9 cellular contexts compared by ENCODE assay signal in genomic region chr10:132036153-132036886, GRCh38. TPM values are rescaled to one million over a fixed set of nuclear protein-coding genes. Genes with fewer than 3 reads are reported as not detected.
DNase-seq lines count a peak whose midpoint lies in the region; TF ChIP-seq lines count a peak whose summit lies in the region.
"Had no signal": no experiment of that assay in that cellular context is flagged by ENCODE, and none has a peak within 500 bp of the region (broad histone marks: within the 10 kb centered on the region; RNA-seq: fewer than 3 reads in every experiment).

No MANE protein-coding gene starts in this region.

- no peak overlapping the region for H3K9ac ChIP-seq in duodenal mucosa (ENCODE audit: low read depth in 1 of 2, low read length in 2 of 2)

- H3K4me3 ChIP-seq in duodenal mucosa (ENCODE audit: low read depth in 1 of 2, low read length in 2 of 2), result peak overlapping the region; percentile 8 to 50

- no peaks in the 10 kb centered on the region for H3K4me1 ChIP-seq in duodenal mucosa (ENCODE audit: control insufficient read depth in 1 of 2, insufficient read depth in 2 of 2, low read length in 2 of 2)

- H3K27me3 ChIP-seq in duodenal mucosa (ENCODE audit: control insufficient read depth in 1 of 2, insufficient read depth in 2 of 2, low read length in 2 of 2), result peaks cover 23 to 37% of the 10 kb centered on the region in 2 donors

- H3K9me3 Mint-ChIP-seq in activated CD4-positive, alpha-beta memory T cell treated with anti-CD3 and anti-CD28 coated beads for 36 hours, result no peaks in the 10 kb centered on the region
- H3K9me3 Mint-ChIP-seq in activated CD4-positive, alpha-beta memory T cell treated with anti-CD3 and anti-CD28 coated beads, Interleukin-2, amount 10 ng/mL, durations not matched to agents 7 days and 5 days, result no peaks in the 10 kb centered on the region
- no peaks in the 10 kb centered on the region for H3K9me3 Mint-ChIP-seq in type B pancreatic cell
- H3K9me3 Mint-ChIP-seq in immature natural killer cell, result no peaks in the 10 kb centered on the region

- no peak for DNase-seq in activated CD4-positive, alpha-beta memory T cell treated with anti-CD3 and anti-CD28 coated beads for 36 hours
- no peak for DNase-seq in activated CD4-positive, alpha-beta memory T cell treated with anti-CD3 and anti-CD28 coated beads, Interleukin-2, amount 10 ng/mL, durations not matched to agents 7 days and 5 days
- DNase-seq in medulla oblongata (ENCODE audit: extremely low spot score), result peak; percentile 21
- no peak for DNase-seq in type B pancreatic cell (ENCODE audit: extremely low spot score, unreplicated experiment)
- DNase-seq in NCI-H774 (lab: John Stamatoyannopoulos, UW), result no peak
- no peak for DNase-seq in immature natural killer cell
- no peak for DNase-seq in foreskin melanocyte
- DNase-seq: NCI-H1092 had no signal

- no peaks in the 10 kb centered on the region for H3K9me3 ChIP-seq in duodenal mucosa (ENCODE audit: control insufficient read depth in 1 of 2, low read length in 2 of 2)

- CTCF ChIA-PET in activated CD4-positive, alpha-beta memory T cell treated with anti-CD3 and anti-CD28 coated beads for 36 hours (lab: Charles Lee), result interaction anchor here (0.8 kb wide), 1 partner anchor 14 kb away, joined by 4 read pairs; no protein-coding TSS in a partner anchor
- CTCF ChIA-PET in activated CD4-positive, alpha-beta memory T cell treated with anti-CD3 and anti-CD28 coated beads, Interleukin-2, amount 10 ng/mL, durations not matched to agents 7 days and 5 days (lab: Charles Lee), result no interaction called here

- no peaks in the 10 kb centered on the region for H3K36me3 Mint-ChIP-seq in activated CD4-positive, alpha-beta memory T cell treated with anti-CD3 and anti-CD28 coated beads for 36 hours
- no peaks in the 10 kb centered on the region for H3K36me3 Mint-ChIP-seq in activated CD4-positive, alpha-beta memory T cell treated with anti-CD3 and anti-CD28 coated beads, Interleukin-2, amount 10 ng/mL, durations not matched to agents 7 days and 5 days (ENCODE audit: low read depth)
- H3K36me3 Mint-ChIP-seq in type B pancreatic cell (no peaks in the 10 kb centered on the region), immature natural killer cell (no peaks in the 10 kb centered on the region)

- POLR2A ChIA-PET in activated CD4-positive, alpha-beta memory T cell treated with anti-CD3 and anti-CD28 coated beads for 36 hours (lab: Charles Lee), result no interaction called here
- POLR2A ChIA-PET in activated CD4-positive, alpha-beta memory T cell treated with anti-CD3 and anti-CD28 coated beads, Interleukin-2, amount 10 ng/mL, durations not matched to agents 7 days and 5 days (lab: Charles Lee), result no interaction called here

- no peaks in the 10 kb centered on the region for H3K36me3 ChIP-seq in duodenal mucosa (ENCODE audit: control insufficient read depth in 1 of 2, insufficient read depth in 2 of 2, low read length in 2 of 2)

- H3K4me3 Mint-ChIP-seq in activated CD4-positive, alpha-beta memory T cell treated with anti-CD3 and anti-CD28 coated beads for 36 hours, result peak overlapping the region; percentile 23
- no peak overlapping the region for H3K4me3 Mint-ChIP-seq in activated CD4-positive, alpha-beta memory T cell treated with anti-CD3 and anti-CD28 coated beads, Interleukin-2, amount 10 ng/mL, durations not matched to agents 7 days and 5 days
- H3K4me3 Mint-ChIP-seq in type B pancreatic cell (peak overlapping the region; percentile 82), immature natural killer cell (peak overlapping the region in 1 of 5 donors; percentile 23)

- no peak for TF ChIP-seq CTCF in type B pancreatic cell (conservative IDR thresholded peaks at IDR 0.05)

- H3K27ac ChIP-seq in duodenal mucosa (ENCODE audit: low read depth, low read length), result no peak overlapping the region

- no peak overlapping the region for H3K27ac Mint-ChIP-seq in activated CD4-positive, alpha-beta memory T cell treated with anti-CD3 and anti-CD28 coated beads for 36 hours
- H3K27ac Mint-ChIP-seq in activated CD4-positive, alpha-beta memory T cell treated with anti-CD3 and anti-CD28 coated beads, Interleukin-2, amount 10 ng/mL, durations not matched to agents 7 days and 5 days, result no peak overlapping the region
- H3K27ac Mint-ChIP-seq in type B pancreatic cell (no peak overlapping the region), immature natural killer cell (no peak overlapping the region)

- H3K4me1 Mint-ChIP-seq in activated CD4-positive, alpha-beta memory T cell treated with anti-CD3 and anti-CD28 coated beads for 36 hours (ENCODE audit: low read depth), result peaks cover 7% of the 10 kb centered on the region
- H3K4me1 Mint-ChIP-seq in activated CD4-positive, alpha-beta memory T cell treated with anti-CD3 and anti-CD28 coated beads, Interleukin-2, amount 10 ng/mL, durations not matched to agents 7 days and 5 days, result no peaks in the 10 kb centered on the region
- H3K4me1 Mint-ChIP-seq in type B pancreatic cell (ENCODE audit: unreplicated experiment), result peaks cover 6% of the 10 kb centered on the region
- no peaks in the 10 kb centered on the region for H3K4me1 Mint-ChIP-seq in immature natural killer cell

- H3K27me3 Mint-ChIP-seq in activated CD4-positive, alpha-beta memory T cell treated with anti-CD3 and anti-CD28 coated beads for 36 hours, result peaks cover 49% of the 10 kb centered on the region
- H3K27me3 Mint-ChIP-seq in activated CD4-positive, alpha-beta memory T cell treated with anti-CD3 and anti-CD28 coated beads, Interleukin-2, amount 10 ng/mL, durations not matched to agents 7 days and 5 days, result peaks cover 53% of the 10 kb centered on the region
- H3K27me3 Mint-ChIP-seq in type B pancreatic cell (peaks cover 91% of the 10 kb centered on the region), immature natural killer cell (ENCODE audit: low read depth in 3 of 3) (peaks cover 6 to 24% (median 15%) of the 10 kb centered on the region in 3 donors)

- intact Hi-C loops in activated CD4-positive, alpha-beta memory T cell treated with anti-CD3 and anti-CD28 coated beads for 36 hours (cut with micrococcal nuclease), result no loop called here

RNA-seq across cellular contexts. Expression of gene JAKMIP3, which starts 29.4 kb away (rescaled TPM):
- total RNA-seq in activated CD4-positive, alpha-beta memory T cell treated with anti-CD3 and anti-CD28 coated beads for 36 hours, result under 1 TPM; 0.77 to 0.95 TPM
- under 1 TPM; 0.83 to 0.90 TPM for total RNA-seq in activated CD4-positive, alpha-beta memory T cell treated with anti-CD3 and anti-CD28 coated beads, Interleukin-2, amount 10 ng/mL, durations not matched to agents 7 days and 5 days
- 0.10 and 0.19 TPM in 2 replicates for total RNA-seq in type B pancreatic cell (ENCODE audit: low replicate concordance)
- not detected for polyA plus RNA-seq in immature natural killer cell

RNA-seq across cellular contexts. Expression of gene BNIP3, which starts 54.6 kb away (rescaled TPM):
- 10 to 100 TPM; 84.9 to 86.9 TPM for total RNA-seq in activated CD4-positive, alpha-beta memory T cell treated with anti-CD3 and anti-CD28 coated beads for 36 hours
- total RNA-seq in activated CD4-positive, alpha-beta memory T cell treated with anti-CD3 and anti-CD28 coated beads, Interleukin-2, amount 10 ng/mL, durations not matched to agents 7 days and 5 days, result 10 to 100 TPM; 60.2 to 62.3 TPM
- 24.2 and 30.2 TPM in 2 replicates for total RNA-seq in type B pancreatic cell (ENCODE audit: low replicate concordance)
- polyA plus RNA-seq in immature natural killer cell, result 10 to 100 TPM in 1 of 3 donors, 1 to 10 TPM in 2; 8.7 to 17.8 (median 9.0) TPM
